37 cellular contexts compared by ENCODE assay signal in genomic region chrX:42274151-42274550, GRCh38.
"Had no signal": no experiment of that assay in that cellular context is flagged by ENCODE, and none has a peak within 500 bp of the region (broad histone marks: within the 10 kb centered on the region; RNA-seq: fewer than 3 reads in every experiment).

No MANE protein-coding gene starts in this region.

- ATAC-seq: activated CD4-positive, alpha-beta T cell treated with anti-CD3 and anti-CD28 coated beads for 36 hours; activated CD4-positive, CD25-positive, alpha-beta regulatory T cell treated with anti-CD3 and anti-CD28 coated beads, Interleukin-2, amount 50 U/mL, for 24 hours; activated CD8-positive, alpha-beta memory T cell treated with anti-CD3 and anti-CD28 coated beads, Interleukin-2, amount 10 ng/mL, durations not matched to agents 7 days and 5 days; activated CD8-positive, alpha-beta T cell treated with anti-CD3 and anti-CD28 coated beads, Interleukin-2, amount 10 ng/mL, durations not matched to agents 7 days and 5 days; activated naive CD8-positive, alpha-beta T cell treated with anti-CD3 and anti-CD28 coated beads, Interleukin-2, amount 50 U/mL, for 24 hours; WTC11 had no signal

- H3K4me1 ChIP-seq: ascending aorta had no signal

- H3K27ac ChIP-seq: ascending aorta, cardiac muscle cell, VCaP had no signal

- H3K9me3 Mint-ChIP-seq: activated CD4-positive, alpha-beta memory T cell treated with anti-CD3 and anti-CD28 coated beads, Interleukin-2, amount 10 ng/mL, durations not matched to agents 7 days and 5 days; activated naive CD4-positive, alpha-beta T cell treated with anti-CD3 and anti-CD28 coated beads, Interleukin-2, amount 10 ng/mL, durations not matched to agents 7 days and 5 days; activated naive CD4-positive, alpha-beta T cell treated with anti-CD3 and anti-CD28 coated beads, Interleukin-2, amount 50 U/mL, for 24 hours; activated naive CD8-positive, alpha-beta T cell treated with anti-CD3 and anti-CD28 coated beads, Interleukin-2, amount 50 U/mL, for 24 hours; activated T-cell treated with anti-CD3 and anti-CD28 coated beads, Interleukin-2, amount 50 U/mL, for 24 hours; activated T-helper 2 cell treated with anti-CD3 and anti-CD28 coated beads, Interferon-gamma antibody, Interleukin-2, Interleukin-4, amounts not matched to agents 10 μg/mL and 5 μg/mL and 100 μg/mL, durations not matched to agents 14 hours and 24 hours and 36 hours; brain; central memory CD8-positive, alpha-beta T cell; T-helper 1 cell treated with Interleukin-12 subunit alpha and Interleukin-12 subunit beta and Interleukin-4 antibody, amounts not matched to agents 30 μg/mL and 1 μg/mL, for 36 hours; WTC11 had no signal

- H3K27me3 Mint-ChIP-seq: activated CD4-positive, alpha-beta memory T cell treated with anti-CD3 and anti-CD28 coated beads, Interleukin-2, amount 10 ng/mL, durations not matched to agents 7 days and 5 days; activated CD4-positive, alpha-beta T cell treated with anti-CD3 and anti-CD28 coated beads for 36 hours; activated CD4-positive, alpha-beta T cell treated with anti-CD3 and anti-CD28 coated beads, Interleukin-2, amount 10 ng/mL, durations not matched to agents 7 days and 5 days; activated CD8-positive, alpha-beta memory T cell treated with anti-CD3 and anti-CD28 coated beads, Interleukin-2, amount 10 ng/mL, durations not matched to agents 7 days and 5 days; activated naive CD4-positive, alpha-beta T cell treated with anti-CD3 and anti-CD28 coated beads, Interleukin-2, amount 10 ng/mL, durations not matched to agents 7 days and 5 days; activated naive CD4-positive, alpha-beta T cell treated with anti-CD3 and anti-CD28 coated beads, Interleukin-2, amount 50 U/mL, for 24 hours; activated naive CD8-positive, alpha-beta T cell; activated naive CD8-positive, alpha-beta T cell treated with anti-CD3 and anti-CD28 coated beads, Interleukin-2, amount 10 ng/mL, durations not matched to agents 7 days and 5 days; activated naive CD8-positive, alpha-beta T cell treated with anti-CD3 and anti-CD28 coated beads, Interleukin-2, amount 50 U/mL, for 24 hours; brain; central memory CD8-positive, alpha-beta T cell had no signal

- H3K27me3 ChIP-seq: ascending aorta, cardiac muscle cell had no signal

- H3K36me3 Mint-ChIP-seq: activated CD8-positive, alpha-beta memory T cell treated with anti-CD3 and anti-CD28 coated beads, Interleukin-2, amount 10 ng/mL, durations not matched to agents 7 days and 5 days; activated naive CD4-positive, alpha-beta T cell treated with anti-CD3 and anti-CD28 coated beads, Interleukin-2, amount 10 ng/mL, durations not matched to agents 7 days and 5 days; activated naive CD4-positive, alpha-beta T cell treated with anti-CD3 and anti-CD28 coated beads, Interleukin-2, amount 50 U/mL, for 24 hours; activated naive CD8-positive, alpha-beta T cell; activated naive CD8-positive, alpha-beta T cell treated with anti-CD3 and anti-CD28 coated beads, Interleukin-2, amount 10 ng/mL, durations not matched to agents 7 days and 5 days; brain; WTC11 had no signal

- H3K9me3 ChIP-seq: ascending aorta had no signal

- H3K4me3 Mint-ChIP-seq: activated CD4-positive, alpha-beta memory T cell treated with anti-CD3 and anti-CD28 coated beads, Interleukin-2, amount 10 ng/mL, durations not matched to agents 7 days and 5 days; activated CD4-positive, alpha-beta T cell treated with anti-CD3 and anti-CD28 coated beads for 36 hours; activated CD4-positive, alpha-beta T cell treated with anti-CD3 and anti-CD28 coated beads, Interleukin-2, amount 10 ng/mL, durations not matched to agents 7 days and 5 days; activated CD8-positive, alpha-beta memory T cell treated with anti-CD3 and anti-CD28 coated beads, Interleukin-2, amount 10 ng/mL, durations not matched to agents 7 days and 5 days; activated CD8-positive, alpha-beta T cell treated with anti-CD3 and anti-CD28 coated beads, Interleukin-2, amount 10 ng/mL, durations not matched to agents 7 days and 5 days; activated naive CD4-positive, alpha-beta T cell treated with anti-CD3 and anti-CD28 coated beads, Interleukin-2, amount 10 ng/mL, durations not matched to agents 7 days and 5 days; activated naive CD4-positive, alpha-beta T cell treated with anti-CD3 and anti-CD28 coated beads, Interleukin-2, amount 50 U/mL, for 24 hours; activated naive CD8-positive, alpha-beta T cell; activated naive CD8-positive, alpha-beta T cell treated with anti-CD3 and anti-CD28 coated beads, Interleukin-2, amount 10 ng/mL, durations not matched to agents 7 days and 5 days; activated naive CD8-positive, alpha-beta T cell treated with anti-CD3 and anti-CD28 coated beads, Interleukin-2, amount 50 U/mL, for 24 hours; activated T-cell treated with anti-CD3 and anti-CD28 coated beads, Interleukin-2, amount 50 U/mL, for 24 hours; brain; central memory CD8-positive, alpha-beta T cell; T-helper 1 cell treated with Interleukin-12 subunit alpha and Interleukin-12 subunit beta and Interleukin-4 antibody, amounts not matched to agents 30 μg/mL and 1 μg/mL, for 36 hours; T-helper 2 cell treated with Interferon-gamma antibody and Interleukin-4, amounts not matched to agents 5 μg/mL and 100 μg/mL, for 36 hours; WTC11 had no signal

- H3K27ac Mint-ChIP-seq: activated CD4-positive, alpha-beta memory T cell treated with anti-CD3 and anti-CD28 coated beads, Interleukin-2, amount 10 ng/mL, durations not matched to agents 7 days and 5 days; activated CD4-positive, alpha-beta T cell treated with anti-CD3 and anti-CD28 coated beads for 36 hours; activated CD4-positive, alpha-beta T cell treated with anti-CD3 and anti-CD28 coated beads, Interleukin-2, amount 10 ng/mL, durations not matched to agents 7 days and 5 days; activated CD8-positive, alpha-beta memory T cell treated with anti-CD3 and anti-CD28 coated beads, Interleukin-2, amount 10 ng/mL, durations not matched to agents 7 days and 5 days; activated CD8-positive, alpha-beta T cell treated with anti-CD3 and anti-CD28 coated beads, Interleukin-2, amount 10 ng/mL, durations not matched to agents 7 days and 5 days; activated naive CD4-positive, alpha-beta T cell treated with anti-CD3 and anti-CD28 coated beads, Interleukin-2, amount 10 ng/mL, durations not matched to agents 7 days and 5 days; activated naive CD4-positive, alpha-beta T cell treated with anti-CD3 and anti-CD28 coated beads, Interleukin-2, amount 50 U/mL, for 24 hours; activated naive CD8-positive, alpha-beta T cell; activated naive CD8-positive, alpha-beta T cell treated with anti-CD3 and anti-CD28 coated beads, Interleukin-2, amount 10 ng/mL, durations not matched to agents 7 days and 5 days; activated naive CD8-positive, alpha-beta T cell treated with anti-CD3 and anti-CD28 coated beads, Interleukin-2, amount 50 U/mL, for 24 hours; activated T-cell treated with anti-CD3 and anti-CD28 coated beads, Interleukin-2, amount 50 U/mL, for 24 hours; activated T-helper 2 cell treated with anti-CD3 and anti-CD28 coated beads, Interferon-gamma antibody, Interleukin-2, Interleukin-4, amounts not matched to agents 10 μg/mL and 5 μg/mL and 100 μg/mL, durations not matched to agents 14 hours and 24 hours and 36 hours; brain; T-helper 1 cell treated with Interleukin-12 subunit alpha and Interleukin-12 subunit beta and Interleukin-4 antibody, amounts not matched to agents 30 μg/mL and 1 μg/mL, for 36 hours; T-helper 2 cell treated with Interferon-gamma antibody and Interleukin-4, amounts not matched to agents 5 μg/mL and 100 μg/mL, for 36 hours; WTC11 had no signal

- H3K4me3 ChIP-seq: ascending aorta, cardiac muscle cell had no signal

- H3K36me3 ChIP-seq: ascending aorta, cardiac muscle cell had no signal

- H3K4me1 Mint-ChIP-seq: activated CD4-positive, alpha-beta memory T cell treated with anti-CD3 and anti-CD28 coated beads, Interleukin-2, amount 10 ng/mL, durations not matched to agents 7 days and 5 days; activated CD4-positive, alpha-beta T cell treated with anti-CD3 and anti-CD28 coated beads for 36 hours; activated CD4-positive, alpha-beta T cell treated with anti-CD3 and anti-CD28 coated beads, Interleukin-2, amount 10 ng/mL, durations not matched to agents 7 days and 5 days; activated CD8-positive, alpha-beta memory T cell treated with anti-CD3 and anti-CD28 coated beads, Interleukin-2, amount 10 ng/mL, durations not matched to agents 7 days and 5 days; activated naive CD4-positive, alpha-beta T cell treated with anti-CD3 and anti-CD28 coated beads, Interleukin-2, amount 10 ng/mL, durations not matched to agents 7 days and 5 days; activated naive CD4-positive, alpha-beta T cell treated with anti-CD3 and anti-CD28 coated beads, Interleukin-2, amount 50 U/mL, for 24 hours; activated naive CD8-positive, alpha-beta T cell treated with anti-CD3 and anti-CD28 coated beads, Interleukin-2, amount 10 ng/mL, durations not matched to agents 7 days and 5 days; central memory CD8-positive, alpha-beta T cell; WTC11 had no signal

- DNase-seq: activated CD4-positive, alpha-beta memory T cell treated with anti-CD3 and anti-CD28 coated beads, Interleukin-2, amount 10 ng/mL, durations not matched to agents 7 days and 5 days; activated CD4-positive, alpha-beta T cell treated with anti-CD3 and anti-CD28 coated beads for 1 hour; activated CD4-positive, alpha-beta T cell treated with anti-CD3 and anti-CD28 coated beads for 36 hours; activated CD4-positive, alpha-beta T cell treated with anti-CD3 and anti-CD28 coated beads for 48 hours; activated CD4-positive, alpha-beta T cell treated with anti-CD3 and anti-CD28 coated beads, Interleukin-2, amount 10 ng/mL, durations not matched to agents 7 days and 5 days; activated CD4-positive, alpha-beta T cell treated with anti-CD3 and anti-CD28 coated beads, Interleukin-2, amount 50 U/mL, for 48 hours; activated CD4-positive, CD25-positive, alpha-beta regulatory T cell; activated CD8-positive, alpha-beta memory T cell treated with anti-CD3 and anti-CD28 coated beads for 24 hours; activated CD8-positive, alpha-beta memory T cell treated with anti-CD3 and anti-CD28 coated beads, Interleukin-2, amount 10 ng/mL, durations not matched to agents 7 days and 5 days; activated CD8-positive, alpha-beta memory T cell treated with anti-CD3 and anti-CD28 coated beads, Interleukin-2, amount 50 U/mL, for 48 hours; activated CD8-positive, alpha-beta T cell treated with anti-CD3 and anti-CD28 coated beads, Interleukin-2, amount 10 ng/mL, durations not matched to agents 7 days and 5 days; activated effector memory CD4-positive, alpha-beta T cell treated with Interleukin-2 at 50 U/mL for 16 hours; activated gamma-delta T cell; activated naive CD4-positive, alpha-beta T cell treated with anti-CD3 and anti-CD28 coated beads, Interleukin-2, amount 10 ng/mL, durations not matched to agents 7 days and 5 days; activated naive CD4-positive, alpha-beta T cell treated with Interleukin-2 at 50 U/mL for 16 hours; activated naive CD8-positive, alpha-beta T cell treated with anti-CD3 and anti-CD28 coated beads, Interleukin-2, amount 10 ng/mL, durations not matched to agents 7 days and 5 days; activated naive CD8-positive, alpha-beta T cell treated with anti-CD3 and anti-CD28 coated beads, Interleukin-2, amount 50 U/mL, for 24 hours; activated T-cell treated with anti-CD3 and anti-CD28 coated beads, Interleukin-2, amount 50 U/mL, for 24 hours; activated T-cell treated with anti-CD3 and anti-CD28 coated beads, Interleukin-2, amount 50 U/mL, for 48 hours; amygdala; anterior cingulate cortex; cerebellar nuclear complex; T-helper 1 cell; T-helper 2 cell; T-helper 9 cell had no signal
